Comparison of ENCODE assay signal across 12 cellular contexts in the genomic region with DNA sequence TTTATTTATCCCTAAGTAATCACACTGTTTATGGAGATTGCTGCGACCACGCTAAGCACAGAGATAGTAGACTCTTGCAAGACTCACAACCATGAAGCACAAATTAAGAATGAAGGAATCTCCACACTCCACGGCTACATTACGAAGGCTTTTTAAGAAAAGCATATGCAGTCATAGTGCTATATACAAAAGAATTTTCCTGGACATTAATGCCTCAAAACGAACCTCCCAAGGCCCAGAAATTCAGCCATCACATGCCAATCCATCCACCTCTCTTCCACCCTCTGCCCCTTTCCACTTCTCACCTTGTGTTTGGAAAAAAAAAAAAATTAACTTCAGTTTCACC.
DNase-seq lines count a peak whose midpoint lies in the region; ATAC-seq and TF ChIP-seq lines count a peak whose summit lies in the region.
"Had no signal": no experiment of that assay in that cellular context is flagged by ENCODE, and none has a peak within 500 bp of the region (broad histone marks: within the 10 kb centered on the region; RNA-seq: fewer than 3 reads in every experiment).

No MANE protein-coding gene starts in this region.

- no peaks in the 10 kb centered on the region for H3K36me3 Mint-ChIP-seq in dendritic cell treated with granulocyte-macrophage colony-stimulating factor and Interleukin-4, amounts not matched to agents 40 ng/mL and 50 ng/mL, for 4 days (ENCODE audit: low read depth)

- H3K9ac ChIP-seq in HUES64 (ENCODE audit: low read depth, low read length), result no peak overlapping the region

- H3K27me3 Mint-ChIP-seq in dendritic cell treated with granulocyte-macrophage colony-stimulating factor and Interleukin-4, amounts not matched to agents 40 ng/mL and 50 ng/mL, for 4 days, result no peaks in the 10 kb centered on the region
- H3K27me3 Mint-ChIP-seq: activated CD4-positive, alpha-beta T cell treated with anti-CD3 and anti-CD28 coated beads, Interleukin-2, amount 10 ng/mL, durations not matched to agents 24 days and 14 days had no signal

- H3K4me1 ChIP-seq in HUES64 (ENCODE audit: insufficient read depth, low read length) (peaks cover 82% of the 10 kb centered on the region), mesodermal cell (ENCODE audit: control insufficient read depth, insufficient read depth, low read length, poor library complexity, severe bottlenecking) (peaks cover 62% of the 10 kb centered on the region)

- intact Hi-C loops in dendritic cell treated with granulocyte-macrophage colony-stimulating factor and Interleukin-4, amounts not matched to agents 40 ng/mL and 50 ng/mL, for 4 days (cut with micrococcal nuclease), result no loop called here

- no peaks in the 10 kb centered on the region for H3K27me3 ChIP-seq in HUES64 (ENCODE audit: insufficient read depth, low read length)

- no peak overlapping the region for H3K4me3 Mint-ChIP-seq in dendritic cell treated with granulocyte-macrophage colony-stimulating factor and Interleukin-4, amounts not matched to agents 40 ng/mL and 50 ng/mL, for 4 days
- H3K4me3 Mint-ChIP-seq: activated CD4-positive, alpha-beta T cell treated with anti-CD3 and anti-CD28 coated beads, Interleukin-2, amount 10 ng/mL, durations not matched to agents 24 days and 14 days; activated naive CD8-positive, alpha-beta T cell treated with anti-CD3 and anti-CD28 coated beads, Interleukin-2, amount 50 U/mL, for 24 hours had no signal

- H3K9me3 ChIP-seq in HUES64 (ENCODE audit: insufficient read depth, low read depth, low read length) (no peaks in the 10 kb centered on the region), mesodermal cell (ENCODE audit: control insufficient read depth, low read length) (no peaks in the 10 kb centered on the region)

- peak overlapping the region; percentile 50 for H3K27ac ChIP-seq in HUES64 (ENCODE audit: low read depth, low read length)
- H3K27ac ChIP-seq in mesodermal cell (ENCODE audit: low read depth, low read length, severe bottlenecking), result peak overlapping the region; percentile 98
- peak overlapping the region; percentile 94 for H3K27ac ChIP-seq in substantia nigra (ENCODE audit: low read depth, low read length, poor library complexity, severe bottlenecking)

- TF ChIP-seq CTCF in GM20000 (IDR thresholded peaks at IDR 0.05; ENCODE audit: extremely low read depth, missing control alignments), result no peak

- DNase-seq in substantia nigra (lab: John Stamatoyannopoulos, UW) (no peak), GM20000 (ENCODE audit: low spot score) (no peak), SKM-1 treated with dmso at 0.1 percent for 144 hours (lab: John Stamatoyannopoulos, UW; ENCODE audit: unreplicated experiment) (no peak), SKM-1 (lab: John Stamatoyannopoulos, UW; ENCODE audit: unreplicated experiment) (no peak)
- DNase-seq: activated CD4-positive, alpha-beta T cell treated with anti-CD3 and anti-CD28 coated beads, Interleukin-2, amount 10 ng/mL, durations not matched to agents 24 days and 14 days; activated naive CD8-positive, alpha-beta T cell treated with anti-CD3 and anti-CD28 coated beads, Interleukin-2, amount 50 U/mL, for 24 hours; DMS153; stimulated activated CD8-positive, alpha-beta memory T cell treated with anti-CD3 and anti-CD28 coated beads, Interleukin-4, amount 100 ng/mL, for 48 hours had no signal

- no peaks in the 10 kb centered on the region for H3K9me3 Mint-ChIP-seq in dendritic cell treated with granulocyte-macrophage colony-stimulating factor and Interleukin-4, amounts not matched to agents 40 ng/mL and 50 ng/mL, for 4 days
- H3K9me3 Mint-ChIP-seq: activated CD4-positive, alpha-beta T cell treated with anti-CD3 and anti-CD28 coated beads, Interleukin-2, amount 10 ng/mL, durations not matched to agents 24 days and 14 days; activated naive CD8-positive, alpha-beta T cell treated with anti-CD3 and anti-CD28 coated beads, Interleukin-2, amount 50 U/mL, for 24 hours had no signal

- H3K4me3 ChIP-seq in HUES64 (ENCODE audit: low read length) (no peak overlapping the region), mesodermal cell (ENCODE audit: extremely low read depth, insufficient read depth, low read length, poor library complexity, severe bottlenecking) (peak overlapping the region; percentile 33)

- H3K36me3 ChIP-seq in HUES64 (ENCODE audit: insufficient read depth, low read length), result no peaks in the 10 kb centered on the region
- peaks cover 9% of the 10 kb centered on the region for H3K36me3 ChIP-seq in mesodermal cell (ENCODE audit: control insufficient read depth, insufficient read depth, low read length)

- H3K4me1 Mint-ChIP-seq in dendritic cell treated with granulocyte-macrophage colony-stimulating factor and Interleukin-4, amounts not matched to agents 40 ng/mL and 50 ng/mL, for 4 days (ENCODE audit: low read depth), result peaks cover 19% of the 10 kb centered on the region
- H3K4me1 Mint-ChIP-seq: activated CD4-positive, alpha-beta T cell treated with anti-CD3 and anti-CD28 coated beads, Interleukin-2, amount 10 ng/mL, durations not matched to agents 24 days and 14 days had no signal

- H3K27ac Mint-ChIP-seq in dendritic cell treated with granulocyte-macrophage colony-stimulating factor and Interleukin-4, amounts not matched to agents 40 ng/mL and 50 ng/mL, for 4 days, result peak overlapping the region; percentile 50
- H3K27ac Mint-ChIP-seq: activated CD4-positive, alpha-beta T cell treated with anti-CD3 and anti-CD28 coated beads, Interleukin-2, amount 10 ng/mL, durations not matched to agents 24 days and 14 days; activated naive CD8-positive, alpha-beta T cell treated with anti-CD3 and anti-CD28 coated beads, Interleukin-2, amount 50 U/mL, for 24 hours had no signal

- WGBS in HUES64, result 85% methylated on average over 5 of the region's 5 CpGs
- 71 to 78% methylated on average over 1 to 4 of the region's 5 CpGs for WGBS in mesodermal cell (ENCODE audit: insufficient coverage in 2 of 2), 2 experiments

- ATAC-seq in GM18858 (IDR thresholded peaks at IDR 0.05; ENCODE audit: unreplicated experiment), result no peak
- ATAC-seq: activated naive CD8-positive, alpha-beta T cell treated with anti-CD3 and anti-CD28 coated beads, Interleukin-2, amount 50 U/mL, for 24 hours had no signal
